19 cellular contexts compared by ENCODE assay signal in genomic region chr7:95684505-95684904, GRCh38.
"Had no signal": no experiment of that assay in that cellular context is flagged by ENCODE, and none has a peak within 500 bp of the region (broad histone marks: within the 10 kb centered on the region; RNA-seq: fewer than 3 reads in every experiment).

No MANE protein-coding gene starts in this region.

- ATAC-seq: activated CD8-positive, alpha-beta T cell treated with anti-CD3 and anti-CD28 coated beads, Interleukin-2, amount 10 ng/mL, durations not matched to agents 7 days and 5 days; activated naive CD4-positive, alpha-beta T cell treated with anti-CD3 and anti-CD28 coated beads, Interleukin-2, amount 50 U/mL, for 72 hours; activated T-cell treated with anti-CD3 and anti-CD28 coated beads, Interleukin-2, amount 50 U/mL, for 72 hours; naive thymus-derived CD4-positive, alpha-beta T cell; stimulated activated naive CD8-positive, alpha-beta T cell treated with anti-CD3 and anti-CD28 coated beads, Interleukin-15, Interleukin-2, amounts not matched to agents 100 U/mL and 50 U/mL, for 24 hours; T-helper 17 cell had no signal

- FAIRE-seq: keratinocyte had no signal

- H3K4me3 ChIP-seq: body of pancreas, mucosa of descending colon, transverse colon, vagina had no signal

- DNase-seq: activated B cell treated with CpG ODN at 0.5 μM for 24 hours; activated CD4-positive, alpha-beta T cell treated with anti-CD3 and anti-CD28 coated beads, Interleukin-2, amount 10 ng/mL, durations not matched to agents 24 days and 14 days; activated CD8-positive, alpha-beta memory T cell treated with anti-CD3 and anti-CD28 coated beads, Interleukin-2, amount 50 U/mL, for 4 hours; activated CD8-positive, alpha-beta T cell treated with anti-CD3 and anti-CD28 coated beads, Interleukin-2, amount 10 ng/mL, durations not matched to agents 7 days and 5 days; activated gamma-delta T cell; activated T-cell treated with anti-CD3 and anti-CD28 coated beads, Interleukin-2, amount 50 U/mL, for 72 hours; central memory CD4-positive, alpha-beta T cell; cortex of kidney; effector memory CD4-positive, alpha-beta T cell; mucosa of descending colon; naive thymus-derived CD4-positive, alpha-beta T cell; right cardiac atrium; stimulated activated naive CD8-positive, alpha-beta T cell treated with anti-CD3 and anti-CD28 coated beads, Interleukin-15, Interleukin-2, amounts not matched to agents 100 U/mL and 50 U/mL, for 24 hours; T-helper 17 cell; transverse colon had no signal

- H3K9me3 ChIP-seq: body of pancreas, mucosa of descending colon, transverse colon, vagina had no signal

- H3K4me1 ChIP-seq: body of pancreas had no signal

- H3K36me3 ChIP-seq: transverse colon, vagina had no signal

- H3K27me3 ChIP-seq: transverse colon, vagina had no signal

- H3K27ac ChIP-seq: body of pancreas, vagina had no signal
